Comparison of ENCODE assay signal across 11 cellular contexts in genomic region chr2:10006248-10007147, GRCh38. TPM values are rescaled to one million over a fixed set of nuclear protein-coding genes. Genes with fewer than 3 reads are reported as not detected.
DNase-seq lines count a peak whose midpoint lies in the region; ATAC-seq and TF ChIP-seq lines count a peak whose summit lies in the region.
"Had no signal": no experiment of that assay in that cellular context is flagged by ENCODE, and none has a peak within 500 bp of the region (broad histone marks: within the 10 kb centered on the region; RNA-seq: fewer than 3 reads in every experiment).

No MANE protein-coding gene starts in this region.

- H3K27me3 ChIP-seq in liver (ENCODE audit: control insufficient read depth in 4 of 4, insufficient read depth in 4 of 4, low read length in 3 of 4) = no peaks in the 10 kb centered on the region
- H3K27me3 ChIP-seq in tibial nerve = no peaks in the 10 kb centered on the region

- H3K9ac ChIP-seq in liver (ENCODE audit: low read depth in 1 of 2, low read length in 2 of 2) = no peak overlapping the region

- ATAC-seq in activated CD8-positive, alpha-beta memory T cell treated with anti-CD3 and anti-CD28 coated beads, Interleukin-2, amount 10 ng/mL, durations not matched to agents 7 days and 5 days = peak; percentile 30
- ATAC-seq in HG03442 (IDR thresholded peaks at IDR 0.05; ENCODE audit: unreplicated experiment) (no peak), HG03139 (IDR thresholded peaks at IDR 0.05; ENCODE audit: unreplicated experiment) (no peak), GM18868 (IDR thresholded peaks at IDR 0.05; ENCODE audit: unreplicated experiment) (no peak)

- no peaks in the 10 kb centered on the region for H3K9me3 Mint-ChIP-seq in activated CD8-positive, alpha-beta memory T cell treated with anti-CD3 and anti-CD28 coated beads, Interleukin-2, amount 10 ng/mL, durations not matched to agents 7 days and 5 days (ENCODE audit: low read depth)

- H3K36me3 Mint-ChIP-seq in activated CD8-positive, alpha-beta memory T cell treated with anti-CD3 and anti-CD28 coated beads, Interleukin-2, amount 10 ng/mL, durations not matched to agents 7 days and 5 days = no peaks in the 10 kb centered on the region

- H3K4me1 Mint-ChIP-seq in activated CD8-positive, alpha-beta memory T cell treated with anti-CD3 and anti-CD28 coated beads, Interleukin-2, amount 10 ng/mL, durations not matched to agents 7 days and 5 days = peaks cover 2% of the 10 kb centered on the region

- TF ChIP-seq EP300 in tibial nerve (IDR thresholded peaks at IDR 0.05) = no peak

- TF ChIP-seq CTCF in liver (IDR thresholded peaks at IDR 0.05; ENCODE audit: low read depth, low read length, missing input control) (no peak), tibial nerve (IDR thresholded peaks at IDR 0.05) (no peak)

- no peak for DNase-seq in activated CD8-positive, alpha-beta memory T cell treated with anti-CD3 and anti-CD28 coated beads, Interleukin-2, amount 10 ng/mL, durations not matched to agents 7 days and 5 days
- no peak for DNase-seq in activated CD8-positive, alpha-beta memory T cell treated with anti-CD3 and anti-CD28 coated beads, Interleukin-2, amount 50 U/mL, for 4 hours
- DNase-seq in astrocyte of the hippocampus (ENCODE audit: low read depth, low spot score) (peak; percentile 50), tibial nerve (ENCODE audit: low spot score in 2 of 2) (no peak)
- DNase-seq: activated CD4-positive, alpha-beta T cell treated with anti-CD3 and anti-CD28 coated beads, Interleukin-2, amount 50 U/mL, for 1 hour; HCEC 1CT; KBM-7 had no signal

- H3K4me3 ChIP-seq in liver (ENCODE audit: low read depth in 1 of 3, low read length in 3 of 3) (no peak overlapping the region), tibial nerve (peak overlapping the region in 2 of 4 donors; percentile 17 to 26)

- CTCF ChIA-PET in activated CD8-positive, alpha-beta memory T cell treated with anti-CD3 and anti-CD28 coated beads, Interleukin-2, amount 10 ng/mL, durations not matched to agents 7 days and 5 days (lab: Charles Lee) = interaction anchor here (0.9 to 2.3 kb wide), 2 partner anchors 22 to 61 kb away, joined by 3 to 7 read pairs; no protein-coding TSS in a partner anchor

- peak overlapping the region; percentile 19 to 51 for H3K27ac ChIP-seq in liver (ENCODE audit: low read depth in 1 of 2, low read length in 2 of 2)
- peak overlapping the region in 3 of 4 donors; percentile 13 to 39 (median 20) for H3K27ac ChIP-seq in tibial nerve

- H3K36me3 ChIP-seq in liver (ENCODE audit: control insufficient read depth in 4 of 4, insufficient read depth in 3 of 4, low read depth in 1 of 4, low read length in 3 of 4) = peaks cover 0 to 2% (median 0%) of the 10 kb centered on the region in 4 donors
- H3K36me3 ChIP-seq in tibial nerve = no peaks in the 10 kb centered on the region

- no peak for TF ChIP-seq POLR2A in tibial nerve (IDR thresholded peaks at IDR 0.05)

- WGBS in liver = 63% methylated on average over 62 of the region's 62 CpGs
- WGBS in tibial nerve, 2 donors = 59 to 73% methylated on average over 36 to 61 of the region's 62 CpGs

- TF ChIP-seq RAD21 in liver (IDR thresholded peaks at IDR 0.05) = peak in 1 of 2 donors; percentile 14

- no peak overlapping the region for H3K4me3 Mint-ChIP-seq in activated CD8-positive, alpha-beta memory T cell treated with anti-CD3 and anti-CD28 coated beads, Interleukin-2, amount 10 ng/mL, durations not matched to agents 7 days and 5 days

- H3K27ac Mint-ChIP-seq in activated CD8-positive, alpha-beta memory T cell treated with anti-CD3 and anti-CD28 coated beads, Interleukin-2, amount 10 ng/mL, durations not matched to agents 7 days and 5 days = no peak overlapping the region

- H3K27me3 Mint-ChIP-seq in activated CD8-positive, alpha-beta memory T cell treated with anti-CD3 and anti-CD28 coated beads, Interleukin-2, amount 10 ng/mL, durations not matched to agents 7 days and 5 days = peaks cover 28% of the 10 kb centered on the region

- no peaks in the 10 kb centered on the region for H3K9me3 ChIP-seq in liver (ENCODE audit: control insufficient read depth in 4 of 4, low read length in 3 of 4)
- H3K9me3 ChIP-seq in tibial nerve = no peaks in the 10 kb centered on the region

- H3K4me1 ChIP-seq in liver (ENCODE audit: control insufficient read depth in 4 of 4, insufficient read depth in 4 of 4, low read length in 3 of 4) (peaks cover 11 to 32% (median 30%) of the 10 kb centered on the region in 4 donors), tibial nerve (peaks cover 0 to 43% (median 22%) of the 10 kb centered on the region in 4 donors)

TF ChIP-seq in liver, 16 proteins besides CTCF, POLR2A, EP300 and RAD21:
- TF ChIP-seq NR2F2 (IDR thresholded peaks at IDR 0.05) (no peak), HNF4A (conservative IDR thresholded peaks at IDR 0.05) (peak in 1 of 2 donors; percentile 3), RXRA (IDR thresholded peaks at IDR 0.05) (peak in 1 of 2 donors; percentile 48), REST (IDR thresholded peaks at IDR 0.05) (peak; percentile 40), YY1 (IDR thresholded peaks at IDR 0.05) (peak; percentile 56), MAX (IDR thresholded peaks at IDR 0.05) (peak; percentile 35), GABPA (IDR thresholded peaks at IDR 0.05 in 1 of 2, conservative IDR thresholded peaks at IDR 0.05 in 1 of 2) (no peak), ZBTB33 (IDR thresholded peaks at IDR 0.05) (no peak), JUND (IDR thresholded peaks at IDR 0.05) (no peak)

RNA-seq across cellular contexts. Expression of gene KLF11, which starts 36.9 kb away (rescaled TPM):
- total RNA-seq in activated CD8-positive, alpha-beta memory T cell treated with anti-CD3 and anti-CD28 coated beads, Interleukin-2, amount 10 ng/mL, durations not matched to agents 7 days and 5 days = 10 to 100 TPM; 10.4 to 11.0 TPM
- total RNA-seq in liver = 10 to 100 TPM; 13.2 to 43.0 TPM
- 10 to 100 TPM; 10.5 to 15.8 TPM for polyA plus RNA-seq in liver
- total RNA-seq in tibial nerve = 10 to 100 TPM; 17.1 to 23.7 (median 20.9) TPM

RNA-seq across cellular contexts. Expression of gene GRHL1, which starts 55.0 kb away (rescaled TPM):
- total RNA-seq in activated CD8-positive, alpha-beta memory T cell treated with anti-CD3 and anti-CD28 coated beads, Interleukin-2, amount 10 ng/mL, durations not matched to agents 7 days and 5 days = 1 to 10 TPM in 1 of 2 experiments, under 1 TPM in 1; 0.64 to 1.0 TPM
- total RNA-seq in liver (10 to 100 TPM in 1 of 2 donors, 1 to 10 TPM in 1; 6.2 to 13.7 TPM), tibial nerve (1 to 10 TPM in 2 of 4 donors, under 1 TPM in 1, not detected in 1; 0.66 to 4.2 (median 2.3) TPM)
- 1 to 10 TPM; 3.6 to 6.0 TPM for polyA plus RNA-seq in liver
